1 cellular context compared by ENCODE assay signal in genomic region chr12:71904629-71905028, GRCh38.
TF ChIP-seq lines count a peak whose summit lies in the region.

No MANE protein-coding gene starts in this region.

TF ChIP-seq in HepG2, 621 proteins besides CTCF, POLR2A, EP300 and RAD21 (continued from another document):
- TF ChIP-seq UBTF (CRISPR knock-in tag; IDR thresholded peaks at IDR 0.05) (no peak), ZNF598 (CRISPR knock-in tag; IDR thresholded peaks at IDR 0.05; ENCODE audit: borderline replicate concordance) (no peak), ZNF260 (CRISPR knock-in tag; IDR thresholded peaks at IDR 0.05; ENCODE audit: borderline replicate concordance, low read depth) (no peak), CHCHD3 (CRISPR knock-in tag; IDR thresholded peaks at IDR 0.05) (no peak)
